ENCODE assay signal across 34 cellular contexts in the genomic region with DNA sequence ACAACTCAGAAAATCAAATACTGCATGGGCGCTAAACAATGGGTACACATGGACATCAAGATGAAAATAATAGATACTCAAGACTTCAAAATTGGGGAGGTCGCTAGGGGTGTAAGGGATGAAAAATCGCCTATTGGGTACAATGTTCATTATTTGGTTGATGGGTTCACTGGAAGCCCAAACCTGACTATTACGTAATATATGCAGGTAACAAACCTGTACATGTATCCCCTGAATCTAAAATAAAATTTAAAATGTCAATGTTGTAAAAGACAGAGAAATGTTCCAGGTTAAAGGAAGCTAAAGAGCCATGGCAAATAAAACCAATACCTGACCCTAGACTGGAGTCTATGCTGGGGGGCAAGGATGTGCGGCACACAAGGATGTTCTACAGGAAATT.
DNase-seq lines count a peak whose midpoint lies in the region; ATAC-seq, FAIRE-seq and TF ChIP-seq lines count a peak whose summit lies in the region.
"Had no signal": no experiment of that assay in that cellular context is flagged by ENCODE, and none has a peak within 500 bp of the region (broad histone marks: within the 10 kb centered on the region; RNA-seq: fewer than 3 reads in every experiment).

No MANE protein-coding gene starts in this region.

- no peaks in the 10 kb centered on the region; the same call in 2 of the 3 replicates for H3K36me3 Mint-ChIP-seq in GM23338 (ENCODE audit: low read depth)
- H3K36me3 Mint-ChIP-seq: CD14-positive monocyte; CD4-positive, alpha-beta memory T cell; CD4-positive, CD25-positive, alpha-beta regulatory T cell; CD8-positive, alpha-beta memory T cell; CD8-positive, alpha-beta T cell had no signal

- H2BK5ac ChIP-seq in IMR-90 (ENCODE audit: low read depth, low read length, poor library complexity, severe bottlenecking) (no peak overlapping the region), H1 (ENCODE audit: low read depth, low read length) (no peak overlapping the region)

- H3K4me1 Mint-ChIP-seq in GM23338, result no peaks in the 10 kb centered on the region
- H3K4me1 Mint-ChIP-seq: B cell; CD14-positive monocyte; CD4-positive, alpha-beta memory T cell; CD4-positive, CD25-positive, alpha-beta regulatory T cell; CD8-positive, alpha-beta memory T cell had no signal

- CTCF ChIA-PET in HepG2 (lab: Yijun Ruan, JAX; ENCODE audit: low intra/inter-chr PET ratio, low total read pairs), result no interaction called here
- CTCF ChIA-PET in IMR-90 (lab: Yijun Ruan, JAX), result no interaction called here
- CTCF ChIA-PET in H1 (lab: Charles Lee; ENCODE audit: partially characterized antibody), result no interaction called here

- H2AFZ ChIP-seq in HepG2 (ENCODE audit: low read length) (no peak overlapping the region), IMR-90 (replicated peaks; ENCODE audit: low read length, poor library complexity) (no peak overlapping the region), H1 (ENCODE audit: low read length) (no peak overlapping the region), GM23338 (no peak overlapping the region)

- H2BK12ac ChIP-seq in H1 (ENCODE audit: low read depth, low read length), result no peak overlapping the region

- BruUV-seq in HepG2 (replicated peaks; lab: Mats Ljungman, UMichigan) (no TSS peak), IMR-90 (replicated peaks; lab: Mats Ljungman, UMichigan) (no TSS peak)

- POLR2A ChIA-PET in HepG2 (lab: Yijun Ruan, JAX) (no interaction called here), IMR-90 (lab: Charles Lee; ENCODE audit: unreplicated experiment) (no interaction called here), H1 (lab: Charles Lee; ENCODE audit: partially characterized antibody) (no interaction called here)

- WGBS in HepG2 (ENCODE audit: low lambda C conversion rate), result 14% methylated on average over 5 of the region's 5 CpGs
- 59% methylated on average over 5 of the region's 5 CpGs for WGBS in right lobe of liver (ENCODE audit: insufficient coverage, low coverage, low lambda C conversion rate, missing lambda C conversion rate)
- 100% methylated on average over 1 of the region's 5 CpGs; no CpG with 5 or more reads in 1 of the 2 experiments for WGBS in IMR-90 (ENCODE audit: extremely low coverage in 2 of 2, insufficient read length in 1 of 2), 2 experiments
- WGBS in H1 (ENCODE audit: extremely low coverage in 1 of 2, insufficient coverage in 1 of 2, insufficient read length in 1 of 2, insufficient replicate concordance in 2 of 2, low coverage in 1 of 2, low lambda C conversion rate in 2 of 2, missing lambda C conversion rate in 1 of 2), 2 experiments, result 94% methylated on average over 5 of the region's 5 CpGs; no CpG with 5 or more reads in 1 of the 2 experiments

- H3K9me2 ChIP-seq in GM23338 (ENCODE audit: insufficient read depth), result no peaks in the 10 kb centered on the region

- H2AK9ac ChIP-seq in IMR-90 (replicated peaks; ENCODE audit: low read depth, low read length, poor library complexity), result no peak overlapping the region

- TF ChIP-seq CTCF in HepG2 (CRISPR knock-in tag; IDR thresholded peaks at IDR 0.05) (no peak), right lobe of liver (IDR thresholded peaks at IDR 0.05) (no peak), IMR-90 (conservative IDR thresholded peaks at IDR 0.05; ENCODE audit: low read depth, low read length) (no peak), H1 (IDR thresholded peaks at IDR 0.05; ENCODE audit: control extremely low read depth in 1 of 3, insufficient read depth in 1 of 3, low read depth in 1 of 3, low read length in 3 of 3) (no peak), GM23338 (conservative IDR thresholded peaks at IDR 0.05; ENCODE audit: low read depth in 2 of 2) (no peak)

- H3K14ac ChIP-seq in IMR-90 (replicated peaks; ENCODE audit: low read depth, low read length) (no peak overlapping the region), H1 (ENCODE audit: insufficient read length) (no peak overlapping the region)

- H3K36me3 ChIP-seq in HepG2 (replicated peaks in 1 of 2; ENCODE audit: control insufficient read depth in 1 of 2, insufficient read depth in 2 of 2, low read length in 2 of 2) (no peaks in the 10 kb centered on the region), right lobe of liver (no peaks in the 10 kb centered on the region), IMR-90 (ENCODE audit: control insufficient read depth, insufficient read depth, low read length) (no peaks in the 10 kb centered on the region), H1 (ENCODE audit: control insufficient read depth in 2 of 4, insufficient read depth in 4 of 4, low read length in 3 of 4) (no peaks in the 10 kb centered on the region), GM23338 (ENCODE audit: insufficient read depth) (no peaks in the 10 kb centered on the region)
- H3K36me3 ChIP-seq: BE2C; BLaER1; BLaER1 treated with 17β-estradiol and CSF1 and Interleukin-3, amounts not matched to agents 10 nM and 100 nM had no signal

- H3K9me1 ChIP-seq in IMR-90 (ENCODE audit: insufficient read depth, low read length), result peaks cover 11% of the 10 kb centered on the region

- no peaks in the 10 kb centered on the region for H3K9me3 ChIP-seq in HepG2 (ENCODE audit: low read length)
- no peaks in the 10 kb centered on the region for H3K9me3 ChIP-seq in right lobe of liver
- H3K9me3 ChIP-seq in IMR-90 (ENCODE audit: control insufficient read depth, insufficient read depth, low read length), result no peaks in the 10 kb centered on the region
- H3K9me3 ChIP-seq in H1 (ENCODE audit: insufficient read depth in 2 of 2, low read depth in 1 of 2, low read length in 1 of 2), result no peaks in the 10 kb centered on the region
- H3K9me3 ChIP-seq: A549, BE2C, BLaER1, Caco-2 had no signal

- no peak overlapping the region for H3K23ac ChIP-seq in IMR-90 (ENCODE audit: low read depth, low read length)
- no peak overlapping the region for H3K23ac ChIP-seq in H1 (ENCODE audit: insufficient read length)

- H4K8ac ChIP-seq in IMR-90 (ENCODE audit: low read depth in 2 of 2, low read length in 2 of 2) (no peak overlapping the region), H1 (ENCODE audit: extremely low read depth, insufficient read depth, low read length) (no peak overlapping the region)

- H3K27me3 ChIP-seq in HepG2 (ENCODE audit: control insufficient read depth in 1 of 2, insufficient read depth in 2 of 2, low read length in 2 of 2) (no peaks in the 10 kb centered on the region), right lobe of liver (no peaks in the 10 kb centered on the region), IMR-90 (ENCODE audit: control insufficient read depth, insufficient read depth, low read length) (no peaks in the 10 kb centered on the region), H1 (replicated peaks in 1 of 4; ENCODE audit: control insufficient read depth in 3 of 4, extremely low read depth in 1 of 4, insufficient read depth in 3 of 4, low read length in 3 of 4) (no peaks in the 10 kb centered on the region), GM23338 (ENCODE audit: insufficient read depth) (no peaks in the 10 kb centered on the region)
- H3K27me3 ChIP-seq: BE2C; BLaER1; BLaER1 treated with 17β-estradiol and CSF1 and Interleukin-3, amounts not matched to agents 10 nM and 100 nM had no signal

- ATAC-seq in HepG2 (no peak), right lobe of liver (no peak), IMR-90 (ENCODE audit: low read depth) (no peak), GM23338 (no peak)
- ATAC-seq: A549; CD8-positive, alpha-beta T cell had no signal

- H3K9ac ChIP-seq in HepG2 (ENCODE audit: insufficient read depth, low read depth, low read length), result no peak overlapping the region
- no peak overlapping the region for H3K9ac ChIP-seq in IMR-90 (ENCODE audit: low read depth, low read length)
- H3K9ac ChIP-seq in H1 (replicated peaks in 1 of 4; ENCODE audit: extremely low read depth in 1 of 4, low read depth in 3 of 4, low read length in 3 of 4), result no peak overlapping the region
- H3K9ac ChIP-seq: BLaER1; BLaER1 treated with 17β-estradiol and CSF1 and Interleukin-3, amounts not matched to agents 10 nM and 100 nM had no signal

- intact Hi-C loops in HepG2 (cut with micrococcal nuclease; ENCODE audit: unreplicated experiment), result no loop called here
- intact Hi-C loops in right lobe of liver (cut with DNase I), result no loop called here
- intact Hi-C loops in IMR-90 (cut with micrococcal nuclease), result no loop called here

- H3K4me2 ChIP-seq in HepG2 (ENCODE audit: low read depth, low read length) (no peak overlapping the region), IMR-90 (ENCODE audit: low read depth, low read length) (no peak overlapping the region), H1 (ENCODE audit: insufficient read depth in 1 of 2, low read depth in 2 of 2, low read length in 2 of 2) (no peak overlapping the region), GM23338 (no peak overlapping the region)
- H3K4me2 ChIP-seq: A549; BLaER1; BLaER1 treated with 17β-estradiol and CSF1 and Interleukin-3, amounts not matched to agents 10 nM and 100 nM had no signal

- no peak overlapping the region for H3K27ac ChIP-seq in HepG2 (ENCODE audit: extremely low read length, insufficient read depth, low read length)
- no peak overlapping the region for H3K27ac ChIP-seq in right lobe of liver
- H3K27ac ChIP-seq in IMR-90 (ENCODE audit: insufficient read depth, low read length), result no peak overlapping the region
- no peak overlapping the region for H3K27ac ChIP-seq in H1 (ENCODE audit: low read depth, low read length)
- H3K27ac ChIP-seq in GM23338 (ENCODE audit: low read depth), result no peak overlapping the region
- H3K27ac ChIP-seq: 22Rv1; BLaER1; BLaER1 treated with 17β-estradiol and CSF1 and Interleukin-3, amounts not matched to agents 10 nM and 100 nM; C4-2B had no signal

- H3K4me3 ChIP-seq in HepG2 (replicated peaks in 1 of 3; ENCODE audit: insufficient read depth in 1 of 3, low read depth in 2 of 3, low read length in 3 of 3) (no peak overlapping the region), right lobe of liver (no peak overlapping the region), IMR-90 (ENCODE audit: insufficient read depth, low read depth, low read length) (no peak overlapping the region), H1 (ENCODE audit: extremely low read depth in 1 of 4, insufficient read depth in 2 of 4, low read depth in 3 of 4, low read length in 4 of 4) (no peak overlapping the region), GM23338 (no peak overlapping the region)
- H3K4me3 ChIP-seq: A549; BLaER1; BLaER1 treated with 17β-estradiol and CSF1 and Interleukin-3, amounts not matched to agents 10 nM and 100 nM had no signal

- H2BK120ac ChIP-seq in IMR-90 (ENCODE audit: low read depth, low read length) (no peak overlapping the region), H1 (replicated peaks; ENCODE audit: low read depth, low read length) (no peak overlapping the region)

- H3K79me1 ChIP-seq in IMR-90 (ENCODE audit: low read depth in 1 of 2, low read length in 2 of 2) (0 out of 4 replicates have a peak, but pooled peaks cover 0 to 2% of the 10 kb centered on the region in 2 experiments), H1 (ENCODE audit: low read depth, low read length) (no peaks in the 10 kb centered on the region)

- H3K18ac ChIP-seq in IMR-90 (ENCODE audit: low read depth, low read length) (no peak overlapping the region), H1 (ENCODE audit: extremely low read depth, low read length) (no peak overlapping the region)

- H4K20me1 ChIP-seq in HepG2 (ENCODE audit: insufficient read depth, low read length), result no peaks in the 10 kb centered on the region
- H4K20me1 ChIP-seq in IMR-90 (ENCODE audit: insufficient read depth, low read length), result no peaks in the 10 kb centered on the region
- no peaks in the 10 kb centered on the region for H4K20me1 ChIP-seq in H1 (replicated peaks in 1 of 2; ENCODE audit: control insufficient read depth in 1 of 2, insufficient read depth in 2 of 2, low read length in 2 of 2)
- no peaks in the 10 kb centered on the region for H4K20me1 ChIP-seq in GM23338 (replicated peaks; ENCODE audit: insufficient read depth)
- H4K20me1 ChIP-seq: BLaER1; BLaER1 treated with 17β-estradiol and CSF1 and Interleukin-3, amounts not matched to agents 10 nM and 100 nM had no signal

- H2AK5ac ChIP-seq in IMR-90 (ENCODE audit: low read depth, low read length), result no peak overlapping the region
- H2AK5ac ChIP-seq in H1 (ENCODE audit: low read depth, low read length), result no peak overlapping the region

- DNase-seq in HepG2 (ENCODE audit: low spot score) (no peak), right lobe of liver (no peak), IMR-90 (no peak), H1 (ENCODE audit: low read depth in 1 of 2, low spot score in 2 of 2) (no peak), RPMI8226 (no peak), GM23338 (ENCODE audit: low spot score) (no peak)
- DNase-seq: 8988T; ACHN; AML-193; BE2C; C1 segment of cervical spinal cord; Caco-2; Calu3; CD4-positive, alpha-beta memory T cell; CD4-positive, alpha-beta T cell; CD4-positive, CD25-positive, alpha-beta regulatory T cell; CD8-positive, alpha-beta memory T cell; CD8-positive, alpha-beta T cell; COR-L47; DMS 273 treated with DMSO at 0.1 percent for 48 hours; DMS153; DMS53; DMS79; DMS79 treated with DMSO at 0.1 percent for 48 hours; DND-41; EL had no signal

- dilution Hi-C loops in IMR-90 (cut with HindIII; ENCODE audit: low sequenced_read_pairs, unreplicated experiment), result no loop called here

- H3K79me2 ChIP-seq in HepG2 (ENCODE audit: insufficient read depth, low read length), result no peaks in the 10 kb centered on the region
- no peaks in the 10 kb centered on the region for H3K79me2 ChIP-seq in H1 (ENCODE audit: control insufficient read depth in 1 of 2, insufficient read depth in 2 of 2, low read length in 2 of 2)
- no peaks in the 10 kb centered on the region for H3K79me2 ChIP-seq in GM23338 (replicated peaks; ENCODE audit: insufficient read depth)

- H4K5ac ChIP-seq in IMR-90 (ENCODE audit: low read depth, low read length) (no peak overlapping the region), H1 (ENCODE audit: insufficient read length, low read depth, low read length) (no peak overlapping the region)

- H3K4ac ChIP-seq in IMR-90 (ENCODE audit: low read depth, low read length), result no peak overlapping the region
- no peak overlapping the region for H3K4ac ChIP-seq in H1 (replicated peaks; ENCODE audit: insufficient read length, low read depth, low read length)

- 0 out of 2 replicates have a peak overlapping the region, but pooled peaks have one; percentile 3 for H2BK20ac ChIP-seq in IMR-90 (ENCODE audit: low read depth, low read length)
- H2BK20ac ChIP-seq in H1 (ENCODE audit: low read length), result no peak overlapping the region

- no peak overlapping the region for H3K27ac Mint-ChIP-seq in GM23338
- H3K27ac Mint-ChIP-seq: B cell; CD14-positive monocyte; CD4-positive, alpha-beta memory T cell; CD4-positive, alpha-beta T cell; CD4-positive, CD25-positive, alpha-beta regulatory T cell; CD8-positive, alpha-beta memory T cell; CD8-positive, alpha-beta T cell had no signal

- H4K91ac ChIP-seq in IMR-90 (ENCODE audit: insufficient read depth, low read depth, low read length), result no peak overlapping the region
- no peak overlapping the region for H4K91ac ChIP-seq in H1 (replicated peaks; ENCODE audit: insufficient read length, low read length)

- H3K23me2 ChIP-seq in H1 (ENCODE audit: low read depth, low read length), result no peaks in the 10 kb centered on the region

- TF ChIP-seq EP300 in HepG2 (IDR thresholded peaks at IDR 0.05; ENCODE audit: low read depth in 2 of 2, low read length in 2 of 2) (no peak), HepG2 (CRISPR knock-in tag; IDR thresholded peaks at IDR 0.05; ENCODE audit: borderline replicate concordance) (no peak), H1 (IDR thresholded peaks at IDR 0.05; ENCODE audit: borderline replicate concordance in 1 of 2, low read depth in 2 of 2, low read length in 2 of 2) (no peak)

- H3K4me1 ChIP-seq in HepG2 (ENCODE audit: insufficient read depth, low read length), result no peaks in the 10 kb centered on the region
- no peaks in the 10 kb centered on the region for H3K4me1 ChIP-seq in right lobe of liver
- H3K4me1 ChIP-seq in IMR-90 (ENCODE audit: control insufficient read depth, insufficient read depth, low read length), result peaks cover 6% of the 10 kb centered on the region; the same call in 1 of the 2 replicates
- no peaks in the 10 kb centered on the region for H3K4me1 ChIP-seq in H1 (replicated peaks in 1 of 4; ENCODE audit: control insufficient read depth in 3 of 4, insufficient read depth in 4 of 4, low read length in 3 of 4)
- no peaks in the 10 kb centered on the region for H3K4me1 ChIP-seq in GM23338 (ENCODE audit: insufficient read depth)
- H3K4me1 ChIP-seq: BE2C; BLaER1; BLaER1 treated with 17β-estradiol and CSF1 and Interleukin-3, amounts not matched to agents 10 nM and 100 nM; Caco-2 had no signal

- H3K9me3 Mint-ChIP-seq in GM23338, result peaks cover 4% of the 10 kb centered on the region; the same call in 1 of the 3 replicates
- H3K9me3 Mint-ChIP-seq: CD8-positive, alpha-beta T cell had no signal

- no peak overlapping the region for H3K4me3 Mint-ChIP-seq in GM23338
- H3K4me3 Mint-ChIP-seq: B cell; CD14-positive monocyte; CD4-positive, alpha-beta memory T cell; CD4-positive, alpha-beta T cell; CD4-positive, CD25-positive, alpha-beta regulatory T cell; CD8-positive, alpha-beta memory T cell; CD8-positive, alpha-beta T cell had no signal

- H2BK15ac ChIP-seq in IMR-90 (ENCODE audit: low read depth, low read length) (no peak overlapping the region), H1 (ENCODE audit: low read length) (no peak overlapping the region)

- TF ChIP-seq RAD21 in HepG2 (CRISPR knock-in tag; IDR thresholded peaks at IDR 0.05) (no peak), IMR-90 (IDR thresholded peaks at IDR 0.05; ENCODE audit: low read length) (no peak), H1 (IDR thresholded peaks at IDR 0.05 in 1 of 2, conservative IDR thresholded peaks at IDR 0.05 in 1 of 2; ENCODE audit: low read depth in 2 of 2, low read length in 2 of 2) (no peak)

- H3K56ac ChIP-seq in IMR-90 (ENCODE audit: extremely low read depth, insufficient read depth, low read length) (no peak overlapping the region), H1 (replicated peaks; ENCODE audit: insufficient read length, low read depth, low read length) (no peak overlapping the region)

- no peaks in the 10 kb centered on the region for H3F3A ChIP-seq in GM23338 (replicated peaks; ENCODE audit: low read depth)

- FAIRE-seq in HepG2 (lab: Jason Lieb, UNC), result no peak
- no peak for FAIRE-seq in H1 (lab: Jason Lieb, UNC)
- FAIRE-seq: A204.1, A549 had no signal

- TF ChIP-seq POLR2A in HepG2 (IDR thresholded peaks at IDR 0.05; ENCODE audit: insufficient read depth in 1 of 2, low read depth in 2 of 2, low read length in 2 of 2) (no peak), right lobe of liver (IDR thresholded peaks at IDR 0.05) (no peak), IMR-90 (IDR thresholded peaks at IDR 0.05; ENCODE audit: low read depth, low read length) (no peak), H1 (IDR thresholded peaks at IDR 0.05; ENCODE audit: control extremely low read depth in 1 of 2, low read depth in 2 of 2, low read length in 2 of 2) (no peak)

- peaks cover 2% of the 10 kb centered on the region for H3K27me3 Mint-ChIP-seq in GM23338 (ENCODE audit: insufficient read depth, low read depth, poor library complexity)

- in situ Hi-C loops in HepG2 (cut with HindIII; ENCODE audit: extremely low pct_ligation_motif_present, low pct_unique_long_range_greater_than_20kb), result no loop called here
- in situ Hi-C loops in IMR-90 (cut with MboI; ENCODE audit: low sequenced_read_pairs), result no loop called here
